ENCODE assay signal across 16 cellular contexts in genomic region chrX:7131621-7132020, GRCh38. TPM values are rescaled to one million over a fixed set of nuclear protein-coding genes. Genes with fewer than 3 reads are reported as not detected.
A peak's percentile ranks its signal among the peaks of the same experiment; 100 is the strongest.
DNase-seq lines count a peak whose midpoint lies in the region; ATAC-seq, FAIRE-seq and TF ChIP-seq lines count a peak whose summit lies in the region.
"Had no signal": no experiment of that assay in that cellular context is flagged by ENCODE, and none has a peak within 500 bp of the region (broad histone marks: within the 10 kb centered on the region; RNA-seq: fewer than 3 reads in every experiment).

No MANE protein-coding gene starts in this region.

- H3K4me3 Mint-ChIP-seq in chondrocyte (ENCODE audit: unreplicated experiment) = no peak overlapping the region
- H3K4me3 Mint-ChIP-seq: activated naive CD8-positive, alpha-beta T cell; CD8-positive, alpha-beta T cell; nephron progenitor cell; stimulated activated memory B cell treated with anti-CD40 and anti-IgM and Interleukin-4, amounts not matched to agents 10 μg/mL and 1 μg/mL and 100 μg/mL, for 72 hours had no signal

- no peaks in the 10 kb centered on the region for H3K27me3 Mint-ChIP-seq in chondrocyte (ENCODE audit: low read depth)
- H3K27me3 Mint-ChIP-seq: activated naive CD8-positive, alpha-beta T cell; stimulated activated memory B cell treated with anti-CD40 and anti-IgM and Interleukin-4, amounts not matched to agents 10 μg/mL and 1 μg/mL and 100 μg/mL, for 72 hours had no signal

- no peaks in the 10 kb centered on the region for H3K9me3 Mint-ChIP-seq in chondrocyte (ENCODE audit: low read depth)
- H3K9me3 Mint-ChIP-seq: CD8-positive, alpha-beta T cell; stimulated activated memory B cell treated with anti-CD40 and anti-IgM and Interleukin-4, amounts not matched to agents 10 μg/mL and 1 μg/mL and 100 μg/mL, for 72 hours had no signal

- DNase-seq in HT-29 (ENCODE audit: low spot score) (peak; percentile 27), bronchial epithelial cell (ENCODE audit: low read depth) (no peak), lower lobe of right lung (no peak), transverse colon (peak; percentile 22), SHP77 treated with DMSO at 0.1 percent for 48 hours (lab: John Stamatoyannopoulos, UW) (no peak), chondrocyte (ENCODE audit: low spot score) (no peak), dorsolateral prefrontal cortex (no peak)
- DNase-seq: activated CD4-positive, alpha-beta T cell treated with anti-CD3 and anti-CD28 coated beads for 4 hours; CD8-positive, alpha-beta T cell; NCI-H187 treated with DMSO at 0.1 percent for 48 hours; nephron progenitor cell; stimulated activated CD4-positive, alpha-beta T cell treated with anti-CD3 and anti-CD28 coated beads, Interleukin-2, amount 100 ng/mL, for 24 hours; T-helper 1 cell had no signal

- H3K27ac ChIP-seq in lower lobe of right lung = peak overlapping the region; percentile 11
- peak overlapping the region; percentile 67 to 74 (median 72) for H3K27ac ChIP-seq in transverse colon
- H3K27ac ChIP-seq in dorsolateral prefrontal cortex = no peak overlapping the region

- no peak for TF ChIP-seq POLR2A in transverse colon (IDR thresholded peaks at IDR 0.05)

- H3K27ac Mint-ChIP-seq in chondrocyte (ENCODE audit: unreplicated experiment) = no peak overlapping the region
- H3K27ac Mint-ChIP-seq: activated naive CD8-positive, alpha-beta T cell; CD8-positive, alpha-beta T cell; nephron progenitor cell; stimulated activated memory B cell treated with anti-CD40 and anti-IgM and Interleukin-4, amounts not matched to agents 10 μg/mL and 1 μg/mL and 100 μg/mL, for 72 hours had no signal

- TF ChIP-seq CTCF in bronchial epithelial cell (IDR thresholded peaks at IDR 0.05; ENCODE audit: insufficient read depth, low read length, severe bottlenecking) (no peak), lower lobe of right lung (IDR thresholded peaks at IDR 0.05) (no peak), transverse colon (IDR thresholded peaks at IDR 0.05) (no peak), chondrocyte (IDR thresholded peaks at IDR 0.05) (no peak), dorsolateral prefrontal cortex (IDR thresholded peaks at IDR 0.05 in 54 of 56, conservative IDR thresholded peaks at IDR 0.05 in 2 of 56; ENCODE audit: low read depth in 1 of 56, partially characterized antibody in 56 of 56) (no peak)

- ATAC-seq in lower lobe of right lung = no peak
- ATAC-seq: CD8-positive, alpha-beta T cell; stimulated activated memory B cell treated with anti-CD40 and anti-IgM and Interleukin-4, amounts not matched to agents 10 μg/mL and 1 μg/mL and 100 μg/mL, for 72 hours had no signal

- H3K4me3 ChIP-seq in bronchial epithelial cell (ENCODE audit: low read depth, low read length) (no peak overlapping the region), lower lobe of right lung (no peak overlapping the region), transverse colon (no peak overlapping the region), dorsolateral prefrontal cortex (no peak overlapping the region)
- H3K4me3 ChIP-seq: GM12878 had no signal

- peak; percentile 62 for FAIRE-seq in bronchial epithelial cell (lab: Jason Lieb, UNC)

- H3K9me3 ChIP-seq in lower lobe of right lung (no peaks in the 10 kb centered on the region), transverse colon (no peaks in the 10 kb centered on the region)

- H3K36me3 ChIP-seq in bronchial epithelial cell (ENCODE audit: control insufficient read depth, insufficient read depth, low read length) = no peaks in the 10 kb centered on the region
- no peaks in the 10 kb centered on the region for H3K36me3 ChIP-seq in lower lobe of right lung
- H3K36me3 ChIP-seq in transverse colon = no peaks in the 10 kb centered on the region

- in situ Hi-C loops in transverse colon (cut with MboI; ENCODE audit: low pct_ligation_motif_present in 1 of 4, low pct_unique_long_range_greater_than_20kb in 1 of 4, low sequenced_read_pairs in 3 of 4) = no loop called here

- TF ChIP-seq EP300 in transverse colon (IDR thresholded peaks at IDR 0.05; ENCODE audit: low read depth) = no peak

- intact Hi-C loops in lower lobe of right lung (cut with DNase I) = no loop called here
- intact Hi-C loops in transverse colon (cut with DNase I; ENCODE audit: low total_unique reads) = no loop called here
- intact Hi-C loops in dorsolateral prefrontal cortex (cut with DNase I) = no loop called here

- H3K27me3 ChIP-seq in bronchial epithelial cell (ENCODE audit: control insufficient read depth, insufficient read depth, low read length) (no peaks in the 10 kb centered on the region), lower lobe of right lung (ENCODE audit: low read depth) (no peaks in the 10 kb centered on the region), transverse colon (no peaks in the 10 kb centered on the region), dorsolateral prefrontal cortex (no peaks in the 10 kb centered on the region)

- H3K4me1 ChIP-seq in lower lobe of right lung = peaks cover 21% of the 10 kb centered on the region
- H3K4me1 ChIP-seq in transverse colon = peaks cover 0 to 21% (median 14%) of the 10 kb centered on the region in 4 donors

- no peaks in the 10 kb centered on the region for H3K36me3 Mint-ChIP-seq in chondrocyte (ENCODE audit: low read depth)
- H3K36me3 Mint-ChIP-seq: activated naive CD8-positive, alpha-beta T cell had no signal

- peaks cover 21% of the 10 kb centered on the region for H3K4me1 Mint-ChIP-seq in chondrocyte (ENCODE audit: low read depth)

- WGBS in transverse colon (ENCODE audit: low coverage in 1 of 2), 2 donors = 82% methylated on average over 13 of the region's 13 CpGs; no CpG with 5 or more reads in 1 of the 2 donors

RNA-seq across cellular contexts. Expression of gene STS, which starts 15.9 kb away (rescaled TPM):
- total RNA-seq in HT-29 (2014; rRNA removed; shearing (Covaris generic)) = 1.7 and 2.6 TPM in 2 replicates
- total RNA-seq in bronchial epithelial cell = 0.26 and 0.77 TPM in 2 replicates
- 9.7 TPM for total RNA-seq in lower lobe of right lung
- total RNA-seq in transverse colon = 1 to 10 TPM; 1.8 to 7.9 (median 5.3) TPM
- 10.9 to 12.5 TPM (median 12.1 TPM) in 3 replicates for total RNA-seq in chondrocyte
- total RNA-seq in dorsolateral prefrontal cortex = 10 to 100 TPM in 119 of 120 experiments, 1 to 10 TPM in 1; 5.0 to 73.7 (median 23.6) TPM

RNA-seq across cellular contexts. Expression of gene PUDP, which starts 16.3 kb away (rescaled TPM):
- 3.4 and 4.6 TPM in 2 replicates for total RNA-seq in HT-29 (2014; rRNA removed; shearing (Covaris generic))
- total RNA-seq in bronchial epithelial cell (6.1 and 13.6 TPM in 2 replicates), lower lobe of right lung (19.8 TPM), transverse colon (10 to 100 TPM in 3 of 4 donors, 1 to 10 TPM in 1; 3.7 to 31.9 (median 23.3) TPM), chondrocyte (10.7 to 14.7 TPM (median 12.6 TPM) in 3 replicates), dorsolateral prefrontal cortex (10 to 100 TPM in 117 of 120 experiments, 1 to 10 TPM in 3; 8.9 to 39.3 (median 18.6) TPM)

Comparison
In these comparisons a context has a peak if more than half of its experiments do, and no peak if none do; other contexts are left out.
1. DNase-seq: peak in HT-29 (single experiment) and transverse colon (single experiment); none in bronchial epithelial cell (single experiment), lower lobe of right lung (single experiment), SHP77 treated with DMSO at 0.1 percent for 48 hours (single experiment), chondrocyte (single experiment) and dorsolateral prefrontal cortex (0 of 10).
2. H3K27ac ChIP-seq: peak in lower lobe of right lung (single experiment) and transverse colon (4 of 4); none in dorsolateral prefrontal cortex (0 of 59).